9 cellular contexts compared by ENCODE assay signal in the genomic region with DNA sequence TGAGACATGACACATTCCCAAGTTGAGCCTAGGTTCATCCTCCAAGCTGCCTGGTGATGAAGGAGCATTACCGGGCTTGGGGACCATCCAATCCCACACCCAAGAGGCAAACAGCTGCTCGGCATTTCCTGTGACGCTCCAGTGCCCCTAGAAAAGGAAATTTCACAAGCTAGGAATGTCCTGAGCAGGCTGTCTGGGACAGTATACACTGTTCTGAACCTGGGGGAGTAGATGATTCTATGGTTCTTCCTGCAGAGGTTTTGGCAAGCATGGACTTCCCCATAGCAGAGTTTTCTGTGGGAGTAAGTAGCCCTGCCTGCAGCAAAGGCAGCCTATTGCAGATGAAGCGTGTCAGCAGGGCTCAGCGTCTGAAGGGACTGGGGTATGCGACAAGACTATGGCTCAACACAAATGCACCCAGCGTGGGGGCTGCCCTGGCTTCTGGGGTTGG. TPM values are rescaled to one million over a fixed set of nuclear protein-coding genes. Genes with fewer than 3 reads are reported as not detected.
DNase-seq lines count a peak whose midpoint lies in the region; ATAC-seq and TF ChIP-seq lines count a peak whose summit lies in the region.
"Had no signal": no experiment of that assay in that cellular context is flagged by ENCODE, and none has a peak within 500 bp of the region (broad histone marks: within the 10 kb centered on the region; RNA-seq: fewer than 3 reads in every experiment).

No MANE protein-coding gene starts in this region.

- H3K4me3 ChIP-seq in spleen: no peak overlapping the region

- intact Hi-C loops in spleen (cut with DNase I; ENCODE audit: low total_unique reads): no loop called here

- H3K27me3 ChIP-seq in spleen (replicated peaks in 1 of 7): no peaks in the 10 kb centered on the region

- no peak for TF ChIP-seq POLR2A in spleen (IDR thresholded peaks at IDR 0.05)

- TF ChIP-seq CTCF in spleen (IDR thresholded peaks at IDR 0.05 in 8 of 11, conservative IDR thresholded peaks at IDR 0.05 in 3 of 11): no peak

- DNase-seq in HT1080 (ENCODE audit: low read depth) (peak; percentile 57), astrocyte of the hippocampus (ENCODE audit: low read depth, low spot score) (peak; percentile 78), hepatic stellate cell (ENCODE audit: low spot score) (peak; percentile 82), spleen (no peak), medulla oblongata (ENCODE audit: extremely low spot score) (no peak), iPS-NIHi11 (ENCODE audit: low spot score) (no peak)
- DNase-seq: NCI-H1417 had no signal

- ATAC-seq in SK-N-SH treated with all-trans-retinoic acid at 6 μM for 48 hours: no peak
- no peak for ATAC-seq in HG02852 (IDR thresholded peaks at IDR 0.05; ENCODE audit: unreplicated experiment)

- H3K36me3 ChIP-seq in spleen: peaks cover 0 to 13% (median 0%) of the 10 kb centered on the region in 6 donors

- 38 to 56% (median 44%) methylated on average over 7 of the region's 7 CpGs for WGBS in spleen, 5 donors

- H3K27ac ChIP-seq in spleen: peak overlapping the region in 7 of 8 donors; percentile 22 to 85 (median 76)

- H3K9me3 ChIP-seq in spleen: no peaks in the 10 kb centered on the region

- H3K4me1 ChIP-seq in spleen: peaks cover 0 to 65% (median 40%) of the 10 kb centered on the region in 6 donors

TF ChIP-seq in SK-N-SH treated with all-trans-retinoic acid at 6 μM for 48 hours, 23 proteins besides CTCF, POLR2A, EP300 and RAD21:
- TF ChIP-seq ZNF565 (CRISPR knock-in tag; conservative IDR thresholded peaks at IDR 0.05; ENCODE audit: low read depth) (no peak), ARNTL (CRISPR knock-in tag; IDR thresholded peaks at IDR 0.05; ENCODE audit: borderline replicate concordance, low read depth) (no peak), RARB (CRISPR knock-in tag; IDR thresholded peaks at IDR 0.05) (no peak), BACH2 (CRISPR knock-in tag; IDR thresholded peaks at IDR 0.05; ENCODE audit: borderline replicate concordance) (no peak)
- TF ChIP-seq, protein P1, sequence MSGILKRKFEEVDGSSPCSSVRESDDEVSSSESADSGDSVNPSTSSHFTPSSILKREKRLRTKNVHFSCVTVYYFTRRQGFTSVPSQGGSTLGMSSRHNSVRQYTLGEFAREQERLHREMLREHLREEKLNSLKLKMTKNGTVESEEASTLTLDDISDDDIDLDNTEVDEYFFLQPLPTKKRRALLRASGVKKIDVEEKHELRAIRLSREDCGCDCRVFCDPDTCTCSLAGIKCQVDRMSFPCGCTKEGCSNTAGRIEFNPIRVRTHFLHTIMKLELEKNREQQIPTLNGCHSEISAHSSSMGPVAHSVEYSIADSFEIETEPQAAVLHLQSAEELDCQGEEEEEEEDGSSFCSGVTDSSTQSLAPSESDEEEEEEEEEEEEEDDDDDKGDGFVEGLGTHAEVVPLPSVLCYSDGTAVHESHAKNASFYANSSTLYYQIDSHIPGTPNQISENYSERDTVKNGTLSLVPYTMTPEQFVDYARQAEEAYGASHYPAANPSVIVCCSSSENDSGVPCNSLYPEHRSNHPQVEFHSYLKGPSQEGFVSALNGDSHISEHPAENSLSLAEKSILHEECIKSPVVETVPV (CRISPR knock-in tag; IDR thresholded peaks at IDR 0.05): no peak
- TF ChIP-seq, protein P2, sequence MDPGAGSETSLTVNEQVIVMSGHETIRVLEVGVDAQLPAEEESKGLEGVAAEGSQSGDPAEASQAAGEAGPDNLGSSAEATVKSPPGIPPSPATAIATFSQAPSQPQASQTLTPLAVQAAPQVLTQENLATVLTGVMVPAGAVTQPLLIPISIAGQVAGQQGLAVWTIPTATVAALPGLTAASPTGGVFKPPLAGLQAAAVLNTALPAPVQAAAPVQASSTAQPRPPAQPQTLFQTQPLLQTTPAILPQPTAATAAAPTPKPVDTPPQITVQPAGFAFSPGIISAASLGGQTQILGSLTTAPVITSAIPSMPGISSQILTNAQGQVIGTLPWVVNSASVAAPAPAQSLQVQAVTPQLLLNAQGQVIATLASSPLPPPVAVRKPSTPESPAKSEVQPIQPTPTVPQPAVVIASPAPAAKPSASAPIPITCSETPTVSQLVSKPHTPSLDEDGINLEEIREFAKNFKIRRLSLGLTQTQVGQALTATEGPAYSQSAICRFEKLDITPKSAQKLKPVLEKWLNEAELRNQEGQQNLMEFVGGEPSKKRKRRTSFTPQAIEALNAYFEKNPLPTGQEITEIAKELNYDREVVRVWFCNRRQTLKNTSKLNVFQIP (CRISPR knock-in tag; IDR thresholded peaks at IDR 0.05; ENCODE audit: borderline replicate concordance, low read depth): no peak

RNA-seq across cellular contexts. Expression of a gene that starts 47.4 kb away (rescaled TPM):
- total RNA-seq in HT1080 (2014; rRNA removed; shearing (Covaris generic)): 120 and 191 TPM in 2 replicates
- 224 TPM in 2 replicates for polyA plus RNA-seq in HT1080 (2015; cell fraction: cytosol; rRNA removed)
- 1,094 and 1,109 TPM in 2 replicates for polyA plus RNA-seq in HT1080 (2015; cell fraction: nucleus; rRNA removed)
- 100 to 1,000 TPM; 416 to 612 (median 512) TPM for total RNA-seq in spleen
- polyA plus RNA-seq in spleen: 100 to 1,000 TPM; 366 to 491 (median 381) TPM

Comparison
In these comparisons a context has a peak if more than half of its experiments do, and no peak if none do; other contexts are left out.
1. DNase-seq: peak in HT1080 (single experiment), astrocyte of the hippocampus (single experiment) and hepatic stellate cell (single experiment); none in spleen (single experiment), medulla oblongata (single experiment) and iPS-NIHi11 (single experiment).